In the genomic region with DNA sequence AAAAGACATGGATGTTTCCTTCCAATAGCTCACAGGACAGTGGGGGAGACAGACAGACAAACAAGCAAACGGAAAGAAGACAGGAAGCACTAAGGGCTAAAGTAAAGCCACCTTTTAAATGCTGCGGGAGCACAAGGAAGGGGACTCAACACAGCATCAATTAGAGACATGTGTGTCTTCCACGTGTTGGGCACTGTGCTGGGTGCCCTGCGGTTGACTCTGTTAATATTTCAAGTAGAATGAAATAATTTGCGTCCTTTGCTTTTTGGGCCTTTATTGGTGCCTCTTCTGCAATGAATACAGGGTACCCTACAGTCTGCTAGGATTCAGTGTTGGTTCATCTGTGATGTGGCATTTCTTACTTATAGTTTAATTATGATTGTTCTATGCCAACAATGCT, we compare ENCODE assay signal across 28 cellular contexts.
DNase-seq lines count a peak whose midpoint lies in the region; ATAC-seq, FAIRE-seq and TF ChIP-seq lines count a peak whose summit lies in the region.
"Had no signal": no experiment of that assay in that cellular context is flagged by ENCODE, and none has a peak within 500 bp of the region (broad histone marks: within the 10 kb centered on the region; RNA-seq: fewer than 3 reads in every experiment).

No MANE protein-coding gene starts in this region.

- POLR2A ChIA-PET in SK-N-SH (lab: Yijun Ruan, JAX), result no interaction called here

- no peak for TF ChIP-seq RAD21 in SK-N-SH (IDR thresholded peaks at IDR 0.05; ENCODE audit: low read length)

- H3K4me1 Mint-ChIP-seq in HFFc6 (ENCODE audit: low read depth), result peaks cover 66% of the 10 kb centered on the region
- H3K4me1 Mint-ChIP-seq: activated naive CD8-positive, alpha-beta T cell treated with anti-CD3 and anti-CD28 coated beads, Interleukin-2, amount 10 ng/mL, durations not matched to agents 7 days and 5 days; T-helper 17 cell had no signal

- H3K9me3 Mint-ChIP-seq in HFFc6, result no peaks in the 10 kb centered on the region; the same call in 1 of the 2 replicates
- H3K9me3 Mint-ChIP-seq: activated naive CD8-positive, alpha-beta T cell treated with anti-CD3 and anti-CD28 coated beads, Interleukin-2, amount 10 ng/mL, durations not matched to agents 7 days and 5 days; effector memory CD8-positive, alpha-beta T cell had no signal

- H3K36me3 ChIP-seq in SK-N-SH (replicated peaks in 1 of 2; ENCODE audit: control insufficient read depth in 1 of 2, insufficient read depth in 2 of 2, low read length in 1 of 2), result no peaks in the 10 kb centered on the region
- no peaks in the 10 kb centered on the region for H3K36me3 ChIP-seq in pancreas
- H3K36me3 ChIP-seq in smooth muscle cell (ENCODE audit: low read depth), result no peaks in the 10 kb centered on the region
- H3K36me3 ChIP-seq: HAP-1, tibial artery had no signal

- 0 out of 4 replicates have a peak, but pooled peaks cover 0 to 6% of the 10 kb centered on the region in 2 experiments for H3K4me1 ChIP-seq in SK-N-SH (ENCODE audit: control insufficient read depth in 1 of 2, insufficient read depth in 2 of 2, low read depth in 1 of 2, low read length in 1 of 2)
- no peaks in the 10 kb centered on the region for H3K4me1 ChIP-seq in pancreas
- no peaks in the 10 kb centered on the region for H3K4me1 ChIP-seq in smooth muscle cell (ENCODE audit: low read depth)
- H3K4me1 ChIP-seq: HAP-1, tibial artery had no signal

- H3K27me3 ChIP-seq in SK-N-SH (ENCODE audit: insufficient read depth) (no peaks in the 10 kb centered on the region), pancreas (no peaks in the 10 kb centered on the region), smooth muscle cell (ENCODE audit: low read depth) (no peaks in the 10 kb centered on the region)
- H3K27me3 ChIP-seq: tibial artery had no signal

- H2AFZ ChIP-seq in SK-N-SH (ENCODE audit: low read depth) (peak overlapping the region; percentile 53; the same call in 1 of the 2 replicates), smooth muscle cell (ENCODE audit: low read depth) (no peak overlapping the region)

- H3F3A ChIP-seq in SK-N-SH (replicated peaks; ENCODE audit: insufficient read depth) (peaks cover 2% of the 10 kb centered on the region), smooth muscle cell (ENCODE audit: low read depth) (no peaks in the 10 kb centered on the region)

- H3K4me3 ChIP-seq in SK-N-SH (ENCODE audit: low read depth in 2 of 2, low read length in 1 of 2), result no peak overlapping the region
- no peak overlapping the region for H3K4me3 ChIP-seq in pancreas
- no peak overlapping the region for H3K4me3 ChIP-seq in smooth muscle cell
- H3K4me3 ChIP-seq: HAP-1, tibial artery had no signal

- H3K4me3 Mint-ChIP-seq in HFFc6, result no peak overlapping the region
- H3K4me3 Mint-ChIP-seq: activated naive CD8-positive, alpha-beta T cell treated with anti-CD3 and anti-CD28 coated beads, Interleukin-2, amount 10 ng/mL, durations not matched to agents 7 days and 5 days; effector memory CD8-positive, alpha-beta T cell; memory B cell; nephron progenitor cell; T-helper 17 cell had no signal

- H3K79me2 ChIP-seq in SK-N-SH (ENCODE audit: insufficient read depth) (no peaks in the 10 kb centered on the region), smooth muscle cell (ENCODE audit: low read depth) (no peaks in the 10 kb centered on the region)

- no peak for TF ChIP-seq POLR2A in H54 (IDR thresholded peaks at IDR 0.05; ENCODE audit: low read depth, low read length)

- CTCF ChIA-PET in SK-N-SH (lab: Yijun Ruan, JAX), result no interaction called here

- H3K27me3 Mint-ChIP-seq in HFFc6 (ENCODE audit: insufficient read depth), result no peaks in the 10 kb centered on the region

- ATAC-seq in pancreas, result peak in 3 of 4 donors; percentile 14 to 29 (median 26)
- no peak for ATAC-seq in left colon
- ATAC-seq: activated CD4-positive, CD25-positive, alpha-beta regulatory T cell treated with anti-CD3 and anti-CD28 coated beads, Interleukin-2, amount 50 U/mL, for 24 hours; effector memory CD8-positive, alpha-beta T cell; right cardiac atrium; T-helper 17 cell had no signal

- H3K9me2 ChIP-seq in SK-N-SH, result no peaks in the 10 kb centered on the region

- intact Hi-C loops in pancreas (cut with DNase I), result no loop called here
- intact Hi-C loops in left colon (cut with DNase I, micrococcal nuclease), result no loop called here

- H3K9ac ChIP-seq in SK-N-SH (no peak overlapping the region), smooth muscle cell (ENCODE audit: low read depth) (no peak overlapping the region)

- H4K20me1 ChIP-seq in SK-N-SH (ENCODE audit: insufficient read depth) (no peaks in the 10 kb centered on the region), smooth muscle cell (ENCODE audit: low read depth) (no peaks in the 10 kb centered on the region)

- WGBS in SK-N-SH (ENCODE audit: low lambda C conversion rate), result 43% methylated on average over 5 of the region's 5 CpGs
- WGBS in pancreas, 2 donors, result 54 to 61% methylated on average over 5 of the region's 5 CpGs
- WGBS in smooth muscle cell (ENCODE audit: low lambda C conversion rate), result 80% methylated on average over 5 of the region's 5 CpGs

- FAIRE-seq in pancreas (lab: Jason Lieb, UNC) (no peak), H54 (lab: Jason Lieb, UNC) (no peak)
- FAIRE-seq: GM18507 had no signal

- H3K27ac ChIP-seq in SK-N-SH (ENCODE audit: low read depth in 2 of 2, low read length in 1 of 2) (no peak overlapping the region), pancreas (peak overlapping the region in 1 of 4 donors; percentile 68), smooth muscle cell (ENCODE audit: low read depth) (no peak overlapping the region)
- H3K27ac ChIP-seq: tibial artery had no signal

- H3K9me3 ChIP-seq in SK-N-SH (no peaks in the 10 kb centered on the region), pancreas (no peaks in the 10 kb centered on the region), smooth muscle cell (replicated peaks; ENCODE audit: low read depth) (no peaks in the 10 kb centered on the region)
- H3K9me3 ChIP-seq: HAP-1, tibial artery had no signal

- H3K27ac Mint-ChIP-seq in HFFc6, result peak overlapping the region; percentile 11; the same call in 1 of the 2 replicates
- H3K27ac Mint-ChIP-seq: activated naive CD8-positive, alpha-beta T cell treated with anti-CD3 and anti-CD28 coated beads, Interleukin-2, amount 10 ng/mL, durations not matched to agents 7 days and 5 days; effector memory CD8-positive, alpha-beta T cell; memory B cell; nephron progenitor cell; T-helper 17 cell had no signal

- H3K4me2 ChIP-seq in SK-N-SH, result no peak overlapping the region
- H3K4me2 ChIP-seq in smooth muscle cell, result no peak overlapping the region

- no peaks in the 10 kb centered on the region for H3K36me3 Mint-ChIP-seq in HFFc6 (ENCODE audit: low read depth)
- H3K36me3 Mint-ChIP-seq: activated naive CD8-positive, alpha-beta T cell treated with anti-CD3 and anti-CD28 coated beads, Interleukin-2, amount 10 ng/mL, durations not matched to agents 7 days and 5 days; memory B cell had no signal

- DNase-seq in HFFc6 (no peak), SK-N-SH (no peak), glomerular visceral epithelial cell (ENCODE audit: extremely low spot score) (peak; percentile 13), pancreas (no peak), left colon (no peak), H54 (ENCODE audit: insufficient read length, low spot score) (no peak), smooth muscle cell (lab: John Stamatoyannopoulos, UW; ENCODE audit: unreplicated experiment) (no peak), SKM-1 treated with dmso at 0.1 percent for 144 hours (lab: John Stamatoyannopoulos, UW; ENCODE audit: unreplicated experiment) (no peak)
- DNase-seq: activated CD4-positive, alpha-beta T cell treated with anti-CD3 and anti-CD28 coated beads, Interleukin-2, amount 50 U/mL, for 48 hours; activated gamma-delta T cell treated with Interleukin-2 at 50 U/mL for 16 hours; activated naive CD8-positive, alpha-beta T cell treated with anti-CD3 and anti-CD28 coated beads, Interleukin-2, amount 10 ng/mL, durations not matched to agents 7 days and 5 days; activated T-cell treated with anti-CD3 and anti-CD28 coated beads, Interleukin-2, amount 50 U/mL, for 48 hours; central memory CD4-positive, alpha-beta T cell; DMS153; effector memory CD8-positive, alpha-beta T cell; foreskin melanocyte; NCI-H146; NCI-H345; stimulated activated CD4-positive, alpha-beta T cell treated with anti-CD3 and anti-CD28 coated beads, Interleukin-12 subunit alpha, Interleukin-12 subunit beta, amount 100 ng/mL, for 4 hours; stimulated activated CD4-positive, alpha-beta T cell treated with anti-CD3 and anti-CD28 coated beads, Interleukin-2, amount 100 ng/mL, for 48 hours; T-helper 17 cell; tibial artery had no signal

- no peak for TF ChIP-seq EP300 in SK-N-SH (IDR thresholded peaks at IDR 0.05; ENCODE audit: borderline replicate concordance in 1 of 2, low read depth in 1 of 2, low read length in 1 of 2)

- TF ChIP-seq CTCF in HFFc6 (IDR thresholded peaks at IDR 0.05) (no peak), SK-N-SH (IDR thresholded peaks at IDR 0.05) (no peak), pancreas (IDR thresholded peaks at IDR 0.05) (no peak), smooth muscle cell (IDR thresholded peaks at IDR 0.05; ENCODE audit: borderline replicate concordance, insufficient read depth, poor library complexity, severe bottlenecking) (no peak)

TF ChIP-seq in SK-N-SH, 30 proteins besides CTCF, POLR2A, EP300 and RAD21:
- TF ChIP-seq NRF1 (IDR thresholded peaks at IDR 0.05; ENCODE audit: low read depth, low read length) (no peak), ELF1 (IDR thresholded peaks at IDR 0.05) (no peak), GATA2 (CRISPR knock-in tag; IDR thresholded peaks at IDR 0.05) (no peak), POLR2AphosphoS5 (IDR thresholded peaks at IDR 0.05; ENCODE audit: low read depth, low read length) (no peak), RFX5 (IDR thresholded peaks at IDR 0.05; ENCODE audit: low read length) (no peak), FOXM1 (IDR thresholded peaks at IDR 0.05; ENCODE audit: low read depth) (no peak)
